ENCODE assay signal across 4 cellular contexts in genomic region chrX:156030474-156030873, GRCh38. TPM values are rescaled to one million over a fixed set of nuclear protein-coding genes. Genes with fewer than 3 reads are reported as not detected.
"Had no signal": no experiment of that assay in that cellular context is flagged by ENCODE, and none has a peak within 500 bp of the region (broad histone marks: within the 10 kb centered on the region; RNA-seq: fewer than 3 reads in every experiment).

No MANE protein-coding gene starts in this region.

RNA-seq across cellular contexts. Expression of gene IL9R, which starts 33.0 kb away (rescaled TPM):
- total RNA-seq: astrocyte, chondrocyte, kidney epithelial cell, vagina had no signal
